Comparison of ENCODE assay signal across 16 cellular contexts in the genomic region with DNA sequence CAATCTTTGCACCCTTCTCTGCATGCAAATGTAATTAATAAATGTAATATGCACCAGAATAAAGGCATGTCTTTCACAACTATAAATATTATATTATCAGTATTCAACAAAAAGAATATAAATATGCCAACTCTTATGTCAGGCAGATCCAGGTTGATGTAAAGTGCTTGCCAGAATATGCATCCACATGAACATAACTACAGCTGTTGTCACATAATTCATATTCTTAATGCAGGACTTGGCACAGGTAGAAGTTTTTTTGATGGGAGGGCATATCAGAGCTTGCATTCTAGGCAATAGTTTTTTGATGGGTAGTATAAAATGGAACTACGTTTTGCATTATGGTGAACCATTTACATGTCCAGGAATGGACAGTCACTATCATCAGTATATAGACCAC.
DNase-seq lines count a peak whose midpoint lies in the region; ATAC-seq and TF ChIP-seq lines count a peak whose summit lies in the region.
"Had no signal": no experiment of that assay in that cellular context is flagged by ENCODE, and none has a peak within 500 bp of the region (broad histone marks: within the 10 kb centered on the region; RNA-seq: fewer than 3 reads in every experiment).

No MANE protein-coding gene starts in this region.

- 14% methylated on average over 1 of the region's 1 CpG for WGBS in SK-N-SH (ENCODE audit: low lambda C conversion rate)
- 74% methylated on average over 1 of the region's 1 CpG for WGBS in prostate gland

- no peak for TF ChIP-seq POLR2A in prostate gland (IDR thresholded peaks at IDR 0.05)

- H3K4me3 ChIP-seq in SK-N-SH (ENCODE audit: low read depth in 2 of 2, low read length in 1 of 2) (no peak overlapping the region), prostate gland (no peak overlapping the region)
- H3K4me3 ChIP-seq: GM23248 had no signal

- ATAC-seq in SK-N-SH treated with all-trans-retinoic acid at 6 μM for 48 hours: no peak
- ATAC-seq: HCT116 had no signal

- TF ChIP-seq EP300 in SK-N-SH (IDR thresholded peaks at IDR 0.05; ENCODE audit: borderline replicate concordance in 1 of 2, low read depth in 1 of 2, low read length in 1 of 2): no peak

- CTCF ChIA-PET in SK-N-SH (lab: Yijun Ruan, JAX): no interaction called here

- TF ChIP-seq CTCF in SK-N-SH (IDR thresholded peaks at IDR 0.05) (no peak), GM13977 (IDR thresholded peaks at IDR 0.05; ENCODE audit: extremely low read depth, insufficient read depth, missing control alignments) (no peak), prostate gland (IDR thresholded peaks at IDR 0.05) (no peak)

- no peaks in the 10 kb centered on the region for H3K79me2 ChIP-seq in SK-N-SH (ENCODE audit: insufficient read depth)

- POLR2A ChIA-PET in SK-N-SH (lab: Yijun Ruan, JAX): no interaction called here

- no peaks in the 10 kb centered on the region for H3F3A ChIP-seq in SK-N-SH (replicated peaks; ENCODE audit: insufficient read depth)

- no peak overlapping the region for H3K27ac ChIP-seq in SK-N-SH (ENCODE audit: low read depth in 2 of 2, low read length in 1 of 2)
- no peak overlapping the region for H3K27ac ChIP-seq in prostate gland
- H3K27ac ChIP-seq: GM23248 had no signal

- H3K36me3 ChIP-seq in SK-N-SH (replicated peaks in 1 of 2; ENCODE audit: control insufficient read depth in 1 of 2, insufficient read depth in 2 of 2, low read length in 1 of 2) (no peaks in the 10 kb centered on the region), prostate gland (no peaks in the 10 kb centered on the region)

- H3K4me2 ChIP-seq in SK-N-SH: no peak overlapping the region

- DNase-seq in SK-N-SH (no peak), NCI-H1105 treated with DMSO at 0.1 percent for 48 hours (lab: John Stamatoyannopoulos, UW) (peak; percentile 52), NCI-H69 (lab: John Stamatoyannopoulos, UW) (peak; percentile 2), GM13977 (ENCODE audit: low spot score) (no peak), prostate gland (ENCODE audit: low spot score) (no peak)
- DNase-seq: C1 segment of cervical spinal cord; Calu3; CD4-positive, alpha-beta memory T cell; COR-L47; DMS53; DMS79 treated with DMSO at 0.1 percent for 48 hours; GF-D8; GM23248; H9 had no signal

- H3K9me2 ChIP-seq in SK-N-SH: no peaks in the 10 kb centered on the region

- H3K9ac ChIP-seq in SK-N-SH: no peak overlapping the region
- H3K9ac ChIP-seq: GM23248 had no signal

- H3K27me3 ChIP-seq in SK-N-SH (ENCODE audit: insufficient read depth): no peaks in the 10 kb centered on the region
- H3K27me3 ChIP-seq in prostate gland (replicated peaks; ENCODE audit: insufficient read depth): no peaks in the 10 kb centered on the region

- no peaks in the 10 kb centered on the region; a peak in 1 of 4 replicates for H3K4me1 ChIP-seq in SK-N-SH (ENCODE audit: control insufficient read depth in 1 of 2, insufficient read depth in 2 of 2, low read depth in 1 of 2, low read length in 1 of 2)
- H3K4me1 ChIP-seq in prostate gland (replicated peaks): no peaks in the 10 kb centered on the region

- TF ChIP-seq RAD21 in SK-N-SH (IDR thresholded peaks at IDR 0.05; ENCODE audit: low read length): no peak

- in situ Hi-C loops in GM13977 (cut with MboI; ENCODE audit: low pct_unique_long_range_greater_than_20kb, low sequenced_read_pairs, unreplicated experiment): no loop called here

- H4K20me1 ChIP-seq in SK-N-SH (ENCODE audit: insufficient read depth): no peaks in the 10 kb centered on the region

- H3K9me3 ChIP-seq in SK-N-SH (no peaks in the 10 kb centered on the region), prostate gland (no peaks in the 10 kb centered on the region)

- no peak overlapping the region for H2AFZ ChIP-seq in SK-N-SH (ENCODE audit: low read depth)
- H2AFZ ChIP-seq: GM23248 had no signal

- intact Hi-C loops in prostate gland (cut with DNase I): no loop called here

TF ChIP-seq in SK-N-SH treated with all-trans-retinoic acid at 6 μM for 48 hours, 23 proteins besides CTCF, POLR2A, EP300 and RAD21:
- TF ChIP-seq PPARA (CRISPR knock-in tag; IDR thresholded peaks at IDR 0.05; ENCODE audit: borderline replicate concordance) (no peak), ZFP30 (CRISPR knock-in tag; IDR thresholded peaks at IDR 0.05) (no peak), ISL1 (CRISPR knock-in tag; IDR thresholded peaks at IDR 0.05) (peak; percentile 28; the same call in 1 of the 2 replicates), TCF4 (CRISPR knock-in tag; IDR thresholded peaks at IDR 0.05; ENCODE audit: borderline replicate concordance) (no peak)

TF ChIP-seq in SK-N-SH, 30 proteins besides CTCF, POLR2A, EP300 and RAD21 (continues in another document):
- TF ChIP-seq GATA2 (CRISPR knock-in tag; IDR thresholded peaks at IDR 0.05): no peak
- TF ChIP-seq NFIC (IDR thresholded peaks at IDR 0.05; ENCODE audit: borderline replicate concordance): no peak
- no peak for TF ChIP-seq FOXJ3 (CRISPR knock-in tag; IDR thresholded peaks at IDR 0.05)
- TF ChIP-seq, protein P1, sequence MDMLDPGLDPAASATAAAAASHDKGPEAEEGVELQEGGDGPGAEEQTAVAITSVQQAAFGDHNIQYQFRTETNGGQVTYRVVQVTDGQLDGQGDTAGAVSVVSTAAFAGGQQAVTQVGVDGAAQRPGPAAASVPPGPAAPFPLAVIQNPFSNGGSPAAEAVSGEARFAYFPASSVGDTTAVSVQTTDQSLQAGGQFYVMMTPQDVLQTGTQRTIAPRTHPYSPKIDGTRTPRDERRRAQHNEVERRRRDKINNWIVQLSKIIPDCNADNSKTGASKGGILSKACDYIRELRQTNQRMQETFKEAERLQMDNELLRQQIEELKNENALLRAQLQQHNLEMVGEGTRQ (IDR thresholded peaks at IDR 0.05; ENCODE audit: borderline replicate concordance, low read depth, low read length): no peak
- no peak for TF ChIP-seq POLR2AphosphoS5 (IDR thresholded peaks at IDR 0.05; ENCODE audit: low read depth, low read length)
- TF ChIP-seq, protein P2, sequence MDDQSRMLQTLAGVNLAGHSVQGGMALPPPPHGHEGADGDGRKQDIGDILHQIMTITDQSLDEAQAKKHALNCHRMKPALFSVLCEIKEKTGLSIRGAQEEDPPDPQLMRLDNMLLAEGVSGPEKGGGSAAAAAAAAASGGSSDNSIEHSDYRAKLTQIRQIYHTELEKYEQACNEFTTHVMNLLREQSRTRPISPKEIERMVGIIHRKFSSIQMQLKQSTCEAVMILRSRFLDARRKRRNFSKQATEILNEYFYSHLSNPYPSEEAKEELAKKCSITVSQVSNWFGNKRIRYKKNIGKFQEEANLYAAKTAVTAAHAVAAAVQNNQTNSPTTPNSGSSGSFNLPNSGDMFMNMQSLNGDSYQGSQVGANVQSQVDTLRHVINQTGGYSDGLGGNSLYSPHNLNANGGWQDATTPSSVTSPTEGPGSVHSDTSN (IDR thresholded peaks at IDR 0.05): no peak
- no peak for TF ChIP-seq SMC3 (IDR thresholded peaks at IDR 0.05; ENCODE audit: low read depth, low read length)
- no peak for TF ChIP-seq EZH2phosphoT487 (IDR thresholded peaks at IDR 0.05; ENCODE audit: borderline replicate concordance, low read depth)
- TF ChIP-seq ELF1 (IDR thresholded peaks at IDR 0.05): no peak
- TF ChIP-seq, protein P3, sequence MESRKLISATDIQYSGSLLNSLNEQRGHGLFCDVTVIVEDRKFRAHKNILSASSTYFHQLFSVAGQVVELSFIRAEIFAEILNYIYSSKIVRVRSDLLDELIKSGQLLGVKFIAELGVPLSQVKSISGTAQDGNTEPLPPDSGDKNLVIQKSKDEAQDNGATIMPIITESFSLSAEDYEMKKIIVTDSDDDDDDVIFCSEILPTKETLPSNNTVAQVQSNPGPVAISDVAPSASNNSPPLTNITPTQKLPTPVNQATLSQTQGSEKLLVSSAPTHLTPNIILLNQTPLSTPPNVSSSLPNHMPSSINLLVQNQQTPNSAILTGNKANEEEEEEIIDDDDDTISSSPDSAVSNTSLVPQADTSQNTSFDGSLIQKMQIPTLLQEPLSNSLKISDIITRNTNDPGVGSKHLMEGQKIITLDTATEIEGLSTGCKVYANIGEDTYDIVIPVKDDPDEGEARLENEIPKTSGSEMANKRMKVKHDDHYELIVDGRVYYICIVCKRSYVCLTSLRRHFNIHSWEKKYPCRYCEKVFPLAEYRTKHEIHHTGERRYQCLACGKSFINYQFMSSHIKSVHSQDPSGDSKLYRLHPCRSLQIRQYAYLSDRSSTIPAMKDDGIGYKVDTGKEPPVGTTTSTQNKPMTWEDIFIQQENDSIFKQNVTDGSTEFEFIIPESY (IDR thresholded peaks at IDR 0.05; ENCODE audit: borderline replicate concordance, low read depth): no peak
- no peak for TF ChIP-seq MEF2A (IDR thresholded peaks at IDR 0.05; ENCODE audit: borderline replicate concordance, low read depth)
- TF ChIP-seq CHD2 (IDR thresholded peaks at IDR 0.05; ENCODE audit: low read length, partially characterized antibody): no peak
- TF ChIP-seq, protein P4, sequence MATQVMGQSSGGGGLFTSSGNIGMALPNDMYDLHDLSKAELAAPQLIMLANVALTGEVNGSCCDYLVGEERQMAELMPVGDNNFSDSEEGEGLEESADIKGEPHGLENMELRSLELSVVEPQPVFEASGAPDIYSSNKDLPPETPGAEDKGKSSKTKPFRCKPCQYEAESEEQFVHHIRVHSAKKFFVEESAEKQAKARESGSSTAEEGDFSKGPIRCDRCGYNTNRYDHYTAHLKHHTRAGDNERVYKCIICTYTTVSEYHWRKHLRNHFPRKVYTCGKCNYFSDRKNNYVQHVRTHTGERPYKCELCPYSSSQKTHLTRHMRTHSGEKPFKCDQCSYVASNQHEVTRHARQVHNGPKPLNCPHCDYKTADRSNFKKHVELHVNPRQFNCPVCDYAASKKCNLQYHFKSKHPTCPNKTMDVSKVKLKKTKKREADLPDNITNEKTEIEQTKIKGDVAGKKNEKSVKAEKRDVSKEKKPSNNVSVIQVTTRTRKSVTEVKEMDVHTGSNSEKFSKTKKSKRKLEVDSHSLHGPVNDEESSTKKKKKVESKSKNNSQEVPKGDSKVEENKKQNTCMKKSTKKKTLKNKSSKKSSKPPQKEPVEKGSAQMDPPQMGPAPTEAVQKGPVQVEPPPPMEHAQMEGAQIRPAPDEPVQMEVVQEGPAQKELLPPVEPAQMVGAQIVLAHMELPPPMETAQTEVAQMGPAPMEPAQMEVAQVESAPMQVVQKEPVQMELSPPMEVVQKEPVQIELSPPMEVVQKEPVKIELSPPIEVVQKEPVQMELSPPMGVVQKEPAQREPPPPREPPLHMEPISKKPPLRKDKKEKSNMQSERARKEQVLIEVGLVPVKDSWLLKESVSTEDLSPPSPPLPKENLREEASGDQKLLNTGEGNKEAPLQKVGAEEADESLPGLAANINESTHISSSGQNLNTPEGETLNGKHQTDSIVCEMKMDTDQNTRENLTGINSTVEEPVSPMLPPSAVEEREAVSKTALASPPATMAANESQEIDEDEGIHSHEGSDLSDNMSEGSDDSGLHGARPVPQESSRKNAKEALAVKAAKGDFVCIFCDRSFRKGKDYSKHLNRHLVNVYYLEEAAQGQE (IDR thresholded peaks at IDR 0.05; ENCODE audit: low read depth, low read length): no peak
- TF ChIP-seq MXI1 (IDR thresholded peaks at IDR 0.05; ENCODE audit: low read depth, low read length): no peak
- TF ChIP-seq, protein P5, sequence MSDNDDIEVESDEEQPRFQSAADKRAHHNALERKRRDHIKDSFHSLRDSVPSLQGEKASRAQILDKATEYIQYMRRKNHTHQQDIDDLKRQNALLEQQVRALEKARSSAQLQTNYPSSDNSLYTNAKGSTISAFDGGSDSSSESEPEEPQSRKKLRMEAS (IDR thresholded peaks at IDR 0.05; ENCODE audit: low read depth): no peak

Comparison
In these comparisons a context has a peak if more than half of its experiments do, and no peak if none do; other contexts are left out.
1. DNase-seq: peak in NCI-H1105 treated with DMSO at 0.1 percent for 48 hours (single experiment) and NCI-H69 (single experiment); none in SK-N-SH (single experiment), GM13977 (single experiment) and prostate gland (single experiment).